Comparison of ENCODE assay signal across 1 cellular context in genomic region chr2:190742431-190742830, GRCh38.
TF ChIP-seq lines count a peak whose summit lies in the region.

No MANE protein-coding gene starts in this region.

TF ChIP-seq in H1, 55 proteins besides CTCF, POLR2A, EP300 and RAD21 (continued from another document):
- no peak for TF ChIP-seq NANOG (IDR thresholded peaks at IDR 0.05; ENCODE audit: insufficient read depth, low read depth, low read length, poor library complexity, severe bottlenecking)
